Comparison of ENCODE assay signal across 1 cellular context in genomic region chr22:24208012-24208749, GRCh38.
TF ChIP-seq lines count a peak whose summit lies in the region.

No MANE protein-coding gene starts in this region.

TF ChIP-seq in HepG2, 621 proteins besides CTCF, POLR2A, EP300 and RAD21 (continued from another document and continues in another):
- no peak for TF ChIP-seq GLMP (CRISPR knock-in tag; IDR thresholded peaks at IDR 0.05; ENCODE audit: borderline replicate concordance)
- no peak for TF ChIP-seq JARID2 (CRISPR knock-in tag; IDR thresholded peaks at IDR 0.05; ENCODE audit: insufficient replicate concordance)
- 0 out of 2 replicates have a peak, but pooled peaks have one; percentile 22 for TF ChIP-seq SP5 (CRISPR knock-in tag; IDR thresholded peaks at IDR 0.05; ENCODE audit: borderline replicate concordance, low read depth)
- no peak for TF ChIP-seq SOX6 (IDR thresholded peaks at IDR 0.05)
- TF ChIP-seq SOX6 (CRISPR knock-in tag; IDR thresholded peaks at IDR 0.05), result peak; percentile 88
- TF ChIP-seq FOXA1 (IDR thresholded peaks at IDR 0.05), result peak; percentile 68; the same call in 1 of the 2 replicates
- peak; percentile 83 for TF ChIP-seq FOXA1 (CRISPR knock-in tag; IDR thresholded peaks at IDR 0.05)
- no peak for TF ChIP-seq ZNF318 (CRISPR knock-in tag; IDR thresholded peaks at IDR 0.05)
- no peak for TF ChIP-seq SNAPC2 (CRISPR knock-in tag; IDR thresholded peaks at IDR 0.05)
- TF ChIP-seq ATF4 (CRISPR knock-in tag; IDR thresholded peaks at IDR 0.05), result peak in 1 of 2 experiments; percentile 66; a peak in 2 of 4 replicates
- peak; percentile 89; the same call in 1 of the 2 replicates for TF ChIP-seq AHDC1 (CRISPR knock-in tag; IDR thresholded peaks at IDR 0.05; ENCODE audit: borderline replicate concordance)
- no peak for TF ChIP-seq PLRG1 (conservative IDR thresholded peaks at IDR 0.05)
- peak; percentile 80 for TF ChIP-seq HMG20A (CRISPR knock-in tag; IDR thresholded peaks at IDR 0.05; ENCODE audit: borderline replicate concordance)
- TF ChIP-seq ZBTB20 (CRISPR knock-in tag; IDR thresholded peaks at IDR 0.05; ENCODE audit: borderline replicate concordance, low read depth), result no peak
- TF ChIP-seq PHF8 (CRISPR knock-in tag; IDR thresholded peaks at IDR 0.05), result no peak
- peak; percentile 30; the same call in 1 of the 2 replicates for TF ChIP-seq ZMYM2 (CRISPR knock-in tag; IDR thresholded peaks at IDR 0.05)
- TF ChIP-seq MAFF (IDR thresholded peaks at IDR 0.05; ENCODE audit: low read depth, low read length), result no peak
- no peak for TF ChIP-seq MXI1 (IDR thresholded peaks at IDR 0.05; ENCODE audit: borderline replicate concordance, low read depth, low read length)
- TF ChIP-seq FOXA3 (CRISPR knock-in tag; IDR thresholded peaks at IDR 0.05), result peak; percentile 84
- TF ChIP-seq ISL2 (CRISPR knock-in tag; IDR thresholded peaks at IDR 0.05), result peak; percentile 86
- peak; percentile 75 for TF ChIP-seq FOXP4 (CRISPR knock-in tag; IDR thresholded peaks at IDR 0.05)
- no peak; the same call in 1 of the 2 replicates for TF ChIP-seq TGIF2 (CRISPR knock-in tag; IDR thresholded peaks at IDR 0.05)
- TF ChIP-seq FOXP1 (IDR thresholded peaks at IDR 0.05), result peak; percentile 3; the same call in 1 of the 2 replicates
- peak; percentile 69 for TF ChIP-seq FOXP1 (CRISPR knock-in tag; IDR thresholded peaks at IDR 0.05)
- peak; percentile 57 for TF ChIP-seq SOX13 (IDR thresholded peaks at IDR 0.05)
- peak in 1 of 2 experiments; percentile 77; a peak in 2 of 4 replicates for TF ChIP-seq SOX13 (CRISPR knock-in tag; conservative IDR thresholded peaks at IDR 0.05 in 1 of 2, IDR thresholded peaks at IDR 0.05 in 1 of 2)
- TF ChIP-seq CEBPG (CRISPR knock-in tag; IDR thresholded peaks at IDR 0.05), result peak; percentile 86
- peak; percentile 57 for TF ChIP-seq ASH2L (IDR thresholded peaks at IDR 0.05; ENCODE audit: insufficient read length, low read depth, low read length)
- peak; percentile 58; the same call in 1 of the 2 replicates for TF ChIP-seq KAT8 (CRISPR knock-in tag; IDR thresholded peaks at IDR 0.05)
- no peak for TF ChIP-seq YY1 (IDR thresholded peaks at IDR 0.05; ENCODE audit: insufficient read depth, insufficient replicate concordance, low read depth, low read length)
- TF ChIP-seq E2F1 (CRISPR knock-in tag; IDR thresholded peaks at IDR 0.05), result no peak
- peak; percentile 77 for TF ChIP-seq BCL6 (CRISPR knock-in tag; IDR thresholded peaks at IDR 0.05)
- peak; percentile 66; the same call in 1 of the 2 replicates for TF ChIP-seq MIXL1 (CRISPR knock-in tag; IDR thresholded peaks at IDR 0.05)
- peak; percentile 63; the same call in 1 of the 2 replicates for TF ChIP-seq HOXD1 (CRISPR knock-in tag; IDR thresholded peaks at IDR 0.05)
- peak; percentile 39; the same call in 1 of the 2 replicates for TF ChIP-seq HNF4A (CRISPR knock-in tag; IDR thresholded peaks at IDR 0.05)
- TF ChIP-seq HDAC2 (CRISPR knock-in tag; IDR thresholded peaks at IDR 0.05), result peak; percentile 68; the same call in 1 of the 2 replicates
- TF ChIP-seq PAXIP1 (CRISPR knock-in tag; conservative IDR thresholded peaks at IDR 0.05), result peak; percentile 86
